Comparison of ENCODE assay signal across 24 cellular contexts in the genomic region with DNA sequence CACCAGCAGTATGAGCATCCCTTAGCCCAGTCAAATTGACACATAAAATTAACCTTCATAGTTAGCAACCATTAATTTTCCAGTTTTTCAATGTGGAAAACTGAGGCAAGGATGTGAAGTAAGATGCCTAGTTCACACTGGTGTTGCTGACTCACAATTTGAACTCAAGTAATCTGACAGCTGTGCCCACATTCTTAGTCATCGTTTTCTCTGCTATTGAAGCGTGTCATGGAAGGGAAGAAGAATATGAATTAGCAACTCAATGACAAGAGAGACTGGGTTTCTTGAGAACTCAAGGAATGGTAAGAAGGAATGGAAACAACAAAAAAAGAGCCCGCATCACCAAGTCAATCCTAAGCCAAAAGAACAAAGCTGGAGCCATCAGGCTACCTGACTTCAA.
"Had no signal": no experiment of that assay in that cellular context is flagged by ENCODE, and none has a peak within 500 bp of the region (broad histone marks: within the 10 kb centered on the region; RNA-seq: fewer than 3 reads in every experiment).

No MANE protein-coding gene starts in this region.

- ATAC-seq: gastroesophageal sphincter; left cardiac atrium; lower lobe of right lung; naive thymus-derived CD8-positive, alpha-beta T cell; psoas muscle; sciatic nerve; stimulated activated naive B cell treated with anti-CD40 and anti-IgM and Interleukin-4, amounts not matched to agents 10 μg/mL and 1 μg/mL and 100 μg/mL, for 72 hours; stimulated activated naive CD8-positive, alpha-beta T cell treated with anti-CD3 and anti-CD28 coated beads, Interleukin-15, amount 100 ng/mL, for 72 hours had no signal

- H3K9me3 ChIP-seq: gastroesophageal sphincter, lower lobe of right lung, neutrophil, psoas muscle, thoracic aorta, transverse colon had no signal

- H3K27ac Mint-ChIP-seq: immature natural killer cell; naive thymus-derived CD8-positive, alpha-beta T cell; stimulated activated naive B cell treated with anti-CD40 and anti-IgM and Interleukin-4, amounts not matched to agents 10 μg/mL and 1 μg/mL and 100 μg/mL, for 72 hours; stimulated activated naive CD8-positive, alpha-beta T cell treated with anti-CD3 and anti-CD28 coated beads, Interleukin-15, amount 100 ng/mL, for 72 hours had no signal

- H3K36me3 Mint-ChIP-seq: naive thymus-derived CD8-positive, alpha-beta T cell; stimulated activated naive B cell treated with anti-CD40 and anti-IgM and Interleukin-4, amounts not matched to agents 10 μg/mL and 1 μg/mL and 100 μg/mL, for 72 hours had no signal

- H3K4me1 Mint-ChIP-seq: immature natural killer cell; naive thymus-derived CD8-positive, alpha-beta T cell; stimulated activated naive B cell treated with anti-CD40 and anti-IgM and Interleukin-4, amounts not matched to agents 10 μg/mL and 1 μg/mL and 100 μg/mL, for 72 hours; stimulated activated naive CD8-positive, alpha-beta T cell treated with anti-CD3 and anti-CD28 coated beads, Interleukin-15, amount 100 ng/mL, for 72 hours had no signal

- H3K27me3 Mint-ChIP-seq: naive thymus-derived CD8-positive, alpha-beta T cell; stimulated activated naive B cell treated with anti-CD40 and anti-IgM and Interleukin-4, amounts not matched to agents 10 μg/mL and 1 μg/mL and 100 μg/mL, for 72 hours; stimulated activated naive CD8-positive, alpha-beta T cell treated with anti-CD3 and anti-CD28 coated beads, Interleukin-15, amount 100 ng/mL, for 72 hours had no signal

- H3K4me3 ChIP-seq: dorsolateral prefrontal cortex, esophagus muscularis mucosa, gastroesophageal sphincter, left ventricle myocardium inferior, lower lobe of right lung, psoas muscle, spleen, thoracic aorta, transverse colon had no signal

- H3K27me3 ChIP-seq: dorsolateral prefrontal cortex, esophagus muscularis mucosa, gastroesophageal sphincter, neutrophil, spleen, transverse colon had no signal

- H3K27ac ChIP-seq: dorsolateral prefrontal cortex, esophagus muscularis mucosa, gastroesophageal sphincter, left ventricle myocardium inferior, lower lobe of right lung, neutrophil, psoas muscle, spleen, thoracic aorta, transverse colon had no signal

- FAIRE-seq: keratinocyte had no signal

- H3K4me3 Mint-ChIP-seq: immature natural killer cell; naive thymus-derived CD8-positive, alpha-beta T cell; stimulated activated naive B cell treated with anti-CD40 and anti-IgM and Interleukin-4, amounts not matched to agents 10 μg/mL and 1 μg/mL and 100 μg/mL, for 72 hours; stimulated activated naive CD8-positive, alpha-beta T cell treated with anti-CD3 and anti-CD28 coated beads, Interleukin-15, amount 100 ng/mL, for 72 hours had no signal

- DNase-seq: cortex of kidney; dorsolateral prefrontal cortex; effector CD8-positive, alpha-beta T cell; glutamatergic neuron; immature natural killer cell; left cardiac atrium; left ventricle myocardium inferior; lower lobe of right lung; mesenchymal stem cell; naive thymus-derived CD8-positive, alpha-beta T cell; psoas muscle; spleen; stimulated activated CD4-positive, alpha-beta T cell treated with anti-CD3 and anti-CD28 coated beads, Interleukin-15, amount 100 ng/mL, for 24 hours; stimulated activated CD4-positive, alpha-beta T cell treated with anti-CD3 and anti-CD28 coated beads, Interleukin-1b, Interleukin-23, amount 100 ng/mL, for 48 hours; stimulated activated CD4-positive, alpha-beta T cell treated with anti-CD3 and anti-CD28 coated beads, Interleukin-4, amount 100 ng/mL, for 24 hours; stimulated activated naive B cell treated with anti-CD40 and anti-IgM and Interleukin-4, amounts not matched to agents 10 μg/mL and 1 μg/mL and 100 μg/mL, for 72 hours; stimulated activated naive CD8-positive, alpha-beta T cell treated with anti-CD3 and anti-CD28 coated beads, Interleukin-15, amount 100 ng/mL, for 72 hours; transverse colon had no signal
